In the genomic region with DNA sequence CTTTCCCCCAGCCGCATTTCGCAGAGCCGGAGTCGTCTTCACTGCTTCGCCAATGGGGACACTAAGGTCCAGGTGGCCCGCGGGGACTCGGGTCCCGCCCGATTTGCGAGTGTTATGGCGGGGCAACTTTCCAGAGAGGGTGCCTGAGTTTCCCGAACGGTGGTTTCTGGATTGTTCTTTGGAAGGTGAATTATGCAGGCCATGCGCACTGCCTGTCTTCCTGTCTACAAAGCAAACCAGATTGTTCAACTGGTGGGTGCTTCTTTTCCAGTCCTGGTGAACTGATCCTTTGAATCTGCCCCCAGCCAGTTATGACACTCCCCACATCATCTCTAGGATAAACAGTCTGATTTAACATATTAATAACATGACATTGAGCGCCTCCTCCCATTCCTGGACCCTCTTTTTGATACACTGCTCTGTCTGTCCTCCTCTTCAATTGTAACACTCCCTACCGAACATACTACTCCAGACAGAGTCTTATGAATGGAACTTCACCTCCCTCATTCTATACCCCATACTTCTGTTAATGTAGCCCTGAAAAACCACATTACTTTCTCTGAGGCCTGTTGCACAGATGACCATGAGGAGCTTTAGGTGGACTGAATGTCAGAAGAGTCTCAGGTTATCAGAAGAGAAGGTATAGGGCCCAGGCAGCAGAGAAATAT, we compare ENCODE assay signal across 8 cellular contexts.
DNase-seq lines count a peak whose midpoint lies in the region; ATAC-seq, FAIRE-seq and TF ChIP-seq lines count a peak whose summit lies in the region.

No MANE protein-coding gene starts in this region.

- no peaks in the 10 kb centered on the region for H4K20me1 ChIP-seq in astrocyte (ENCODE audit: insufficient read depth, low read length)

- CTCF ChIA-PET in CD8-positive, alpha-beta T cell (lab: Charles Lee): no interaction called here

- POLR2A ChIA-PET in CD8-positive, alpha-beta T cell (lab: Charles Lee): interaction anchor here (1.2 kb wide), 1 partner anchor 28 kb away, joined by 5 read pairs; no protein-coding TSS in a partner anchor

- no peak for ATAC-seq in CD8-positive, alpha-beta T cell
- ATAC-seq in lower lobe of right lung: no peak
- no peak for ATAC-seq in GM19328 (IDR thresholded peaks at IDR 0.05; ENCODE audit: unreplicated experiment)
- no peak for ATAC-seq in HG02588 (IDR thresholded peaks at IDR 0.05; ENCODE audit: unreplicated experiment)

- peak overlapping the region; percentile 4 for H3K27ac Mint-ChIP-seq in CD8-positive, alpha-beta T cell
- H3K27ac Mint-ChIP-seq in astrocyte (ENCODE audit: unreplicated experiment): peak overlapping the region; percentile 76

- H3K4me1 Mint-ChIP-seq in CD8-positive, alpha-beta T cell (ENCODE audit: low read depth): peaks cover 16% of the 10 kb centered on the region
- H3K4me1 Mint-ChIP-seq in astrocyte (ENCODE audit: low read depth, unreplicated experiment): peaks cover 2% of the 10 kb centered on the region

- TF ChIP-seq CTCF in CD8-positive, alpha-beta T cell (IDR thresholded peaks at IDR 0.05): no peak
- TF ChIP-seq CTCF in astrocyte (IDR thresholded peaks at IDR 0.05; ENCODE audit: insufficient read depth, low read depth, low read length) (no peak), lower lobe of right lung (IDR thresholded peaks at IDR 0.05) (no peak)

- intact Hi-C loops in CD8-positive, alpha-beta T cell (cut with DNase I, micrococcal nuclease): loop anchor here (1.0 to 10.0 kb wide), 4 partner anchors 9 to 894 kb away; a partner anchor contains a TSS
- intact Hi-C loops in lower lobe of right lung (cut with DNase I): no loop called here

- H3K4me1 ChIP-seq in CD8-positive, alpha-beta T cell (ENCODE audit: insufficient read depth, low read length): peaks cover 17% of the 10 kb centered on the region
- H3K4me1 ChIP-seq in HUES64 (ENCODE audit: insufficient read depth, low read length): no peaks in the 10 kb centered on the region
- H3K4me1 ChIP-seq in astrocyte (ENCODE audit: insufficient read depth, low read length): peaks cover 6% of the 10 kb centered on the region
- H3K4me1 ChIP-seq in lower lobe of right lung: peaks cover 8% of the 10 kb centered on the region
- no peaks in the 10 kb centered on the region for H3K4me1 ChIP-seq in urinary bladder (ENCODE audit: insufficient read depth)

- H3K9ac ChIP-seq in HUES64 (ENCODE audit: low read depth, low read length): peak overlapping the region; percentile 54
- H3K9ac ChIP-seq in astrocyte (ENCODE audit: low read length): peak overlapping the region; percentile 67

- H3K36me3 Mint-ChIP-seq in CD8-positive, alpha-beta T cell: no peaks in the 10 kb centered on the region
- H3K36me3 Mint-ChIP-seq in astrocyte (ENCODE audit: low read depth, unreplicated experiment): no peaks in the 10 kb centered on the region

- WGBS in HUES64: 20% methylated on average over 17 of the region's 17 CpGs
- 14% methylated on average over 17 of the region's 17 CpGs for WGBS in urinary bladder

- no peaks in the 10 kb centered on the region for H3K9me3 Mint-ChIP-seq in CD8-positive, alpha-beta T cell
- no peaks in the 10 kb centered on the region for H3K9me3 Mint-ChIP-seq in astrocyte (ENCODE audit: unreplicated experiment)

- H3K27ac ChIP-seq in CD8-positive, alpha-beta T cell (ENCODE audit: low read depth, low read length): peak overlapping the region; percentile 56
- no peak overlapping the region for H3K27ac ChIP-seq in HUES64 (ENCODE audit: low read depth, low read length)
- no peak overlapping the region for H3K27ac ChIP-seq in astrocyte (ENCODE audit: low read depth, low read length)
- peak overlapping the region; percentile 92 for H3K27ac ChIP-seq in lower lobe of right lung
- no peak overlapping the region for H3K27ac ChIP-seq in urinary bladder (ENCODE audit: low read depth)

- peak overlapping the region; percentile 49 for H2AFZ ChIP-seq in astrocyte (ENCODE audit: low read depth, low read length)

- peak overlapping the region; percentile 79 for H3K4me2 ChIP-seq in astrocyte (ENCODE audit: low read length)

- no peaks in the 10 kb centered on the region for H3K36me3 ChIP-seq in CD8-positive, alpha-beta T cell (ENCODE audit: insufficient read depth, low read length)
- H3K36me3 ChIP-seq in HUES64 (ENCODE audit: insufficient read depth, low read length): no peaks in the 10 kb centered on the region
- no peaks in the 10 kb centered on the region for H3K36me3 ChIP-seq in astrocyte (ENCODE audit: insufficient read depth, low read length)
- H3K36me3 ChIP-seq in lower lobe of right lung: no peaks in the 10 kb centered on the region
- H3K36me3 ChIP-seq in urinary bladder (ENCODE audit: insufficient read depth): no peaks in the 10 kb centered on the region

- no peaks in the 10 kb centered on the region for H3K79me2 ChIP-seq in astrocyte (ENCODE audit: insufficient read depth, low read length)

- H3K27me3 Mint-ChIP-seq in CD8-positive, alpha-beta T cell (ENCODE audit: low read depth): no peaks in the 10 kb centered on the region
- H3K27me3 Mint-ChIP-seq in astrocyte (ENCODE audit: low read depth, unreplicated experiment): peaks cover 15% of the 10 kb centered on the region

- FAIRE-seq in astrocyte (lab: Jason Lieb, UNC): no peak

- no peak for DNase-seq in CD8-positive, alpha-beta T cell
- DNase-seq in astrocyte (ENCODE audit: low read depth) (no peak), lower lobe of right lung (peak; percentile 60), amniotic stem cell (lab: John Stamatoyannopoulos, UW) (no peak)

- H3K27me3 ChIP-seq in CD8-positive, alpha-beta T cell (ENCODE audit: insufficient read depth, low read length): no peaks in the 10 kb centered on the region
- H3K27me3 ChIP-seq in HUES64 (ENCODE audit: insufficient read depth, low read length) (peaks cover 43% of the 10 kb centered on the region), astrocyte (ENCODE audit: insufficient read depth, low read length) (no peaks in the 10 kb centered on the region), lower lobe of right lung (ENCODE audit: low read depth) (no peaks in the 10 kb centered on the region)

- peak overlapping the region; percentile 87 for H3K4me3 ChIP-seq in CD8-positive, alpha-beta T cell (ENCODE audit: low read depth, low read length)
- peak overlapping the region; percentile 91 for H3K4me3 ChIP-seq in HUES64 (ENCODE audit: low read length)
- H3K4me3 ChIP-seq in astrocyte (ENCODE audit: insufficient read depth, low read depth, low read length): peak overlapping the region; percentile 48
- peak overlapping the region; percentile 88 for H3K4me3 ChIP-seq in lower lobe of right lung
- peak overlapping the region; percentile 92 for H3K4me3 ChIP-seq in urinary bladder (ENCODE audit: low read depth, low read length)

- H3K9me3 ChIP-seq in CD8-positive, alpha-beta T cell (ENCODE audit: low read length): no peaks in the 10 kb centered on the region
- H3K9me3 ChIP-seq in HUES64 (ENCODE audit: insufficient read depth, low read depth, low read length) (no peaks in the 10 kb centered on the region), astrocyte (ENCODE audit: insufficient read depth, low read depth, low read length) (no peaks in the 10 kb centered on the region), lower lobe of right lung (no peaks in the 10 kb centered on the region)

- peak overlapping the region; percentile 87 for H3K4me3 Mint-ChIP-seq in CD8-positive, alpha-beta T cell
- H3K4me3 Mint-ChIP-seq in astrocyte (ENCODE audit: unreplicated experiment): peak overlapping the region; percentile 79

Comparison
In these comparisons a context has a peak if more than half of its experiments do, and no peak if none do; other contexts are left out.
1. H3K27ac ChIP-seq: peak in CD8-positive, alpha-beta T cell (single experiment) and lower lobe of right lung (single experiment); none in HUES64 (single experiment), astrocyte (single experiment) and urinary bladder (single experiment).
2. Peak in every context shown above with its lines, with median percentiles within 50 percentile points of each other: H3K4me3 ChIP-seq.